9 cellular contexts compared by ENCODE assay signal in the genomic region with DNA sequence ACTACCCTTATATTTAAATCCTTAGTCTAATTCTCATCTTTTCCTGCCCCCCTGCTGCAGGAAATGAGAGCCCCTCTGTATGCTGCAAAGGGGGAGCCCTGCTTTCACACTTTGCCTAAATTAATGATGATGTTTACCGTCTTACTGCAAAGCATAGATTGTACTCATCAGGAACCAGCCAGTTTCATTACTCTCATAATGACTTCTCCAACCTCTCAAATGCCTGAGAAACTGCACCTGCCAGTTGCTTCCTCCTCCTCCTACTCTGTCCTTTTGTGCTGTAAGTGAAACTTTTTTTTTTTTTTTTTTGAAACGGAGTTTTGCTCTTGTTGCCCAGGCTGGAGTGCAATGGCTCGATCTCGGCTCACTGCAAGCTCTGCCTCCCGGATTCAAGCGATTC.
DNase-seq lines count a peak whose midpoint lies in the region; ATAC-seq and TF ChIP-seq lines count a peak whose summit lies in the region.
"Had no signal": no experiment of that assay in that cellular context is flagged by ENCODE, and none has a peak within 500 bp of the region (broad histone marks: within the 10 kb centered on the region; RNA-seq: fewer than 3 reads in every experiment).

No MANE protein-coding gene starts in this region.

- DNase-seq in coronary artery (ENCODE audit: low spot score) (peak; percentile 4), COLO668 (lab: John Stamatoyannopoulos, UW; ENCODE audit: unreplicated experiment) (no peak), ecto neural progenitor cell (ENCODE audit: low spot score) (no peak), NCI-H2029 treated with DMSO at 0.1 percent for 48 hours (lab: John Stamatoyannopoulos, UW) (no peak), AG08396 (ENCODE audit: low spot score) (no peak)
- DNase-seq: NCI-H1930 had no signal

- peak; percentile 74 for ATAC-seq in GM18519 (IDR thresholded peaks at IDR 0.05; ENCODE audit: low FRiP score, unreplicated experiment)
- peak; percentile 82 for ATAC-seq in GM21526 (IDR thresholded peaks at IDR 0.05; ENCODE audit: low FRiP score, unreplicated experiment)
- peak; percentile 66 for ATAC-seq in HG03457 (IDR thresholded peaks at IDR 0.05; ENCODE audit: unreplicated experiment)

- no peak overlapping the region for H3K27ac ChIP-seq in coronary artery

- no peak for TF ChIP-seq CTCF in coronary artery (IDR thresholded peaks at IDR 0.05)

- H3K4me3 ChIP-seq in coronary artery: no peak overlapping the region
